ENCODE assay signal across 3 cellular contexts in genomic region chr11:73263640-73264039, GRCh38.
A peak's percentile ranks its signal among the peaks of the same experiment; 100 is the strongest.
TF ChIP-seq lines count a peak whose summit lies in the region.

No MANE protein-coding gene starts in this region.

TF ChIP-seq in HCT116, 20 proteins besides CTCF, POLR2A, EP300 and RAD21:
- no peak for TF ChIP-seq SRF (IDR thresholded peaks at IDR 0.05; ENCODE audit: low read depth)

TF ChIP-seq in K562, 482 proteins besides CTCF, POLR2A, EP300 and RAD21:
- TF ChIP-seq ADNP (tag; IDR thresholded peaks at IDR 0.05) = 0 out of 2 replicates have a peak, but pooled peaks have one; percentile 39
- peak; percentile 46; the same call in 1 of the 2 replicates for TF ChIP-seq BCOR (IDR thresholded peaks at IDR 0.05)
- no peak for TF ChIP-seq MBD2 (IDR thresholded peaks at IDR 0.05; ENCODE audit: borderline replicate concordance, low read depth)
- TF ChIP-seq RBM25 (IDR thresholded peaks at IDR 0.05; ENCODE audit: low read depth, low read length, severe bottlenecking) = peak; percentile 82
- TF ChIP-seq SREBF2 (CRISPR knock-in tag; IDR thresholded peaks at IDR 0.05) = no peak

TF ChIP-seq in HepG2, 621 proteins besides CTCF, POLR2A, EP300 and RAD21:
- no peak for TF ChIP-seq TBL1XR1 (IDR thresholded peaks at IDR 0.05; ENCODE audit: borderline replicate concordance, low read length, partially characterized antibody)
- TF ChIP-seq ESRRA (CRISPR knock-in tag; IDR thresholded peaks at IDR 0.05; ENCODE audit: low read depth) = no peak
- TF ChIP-seq ZNF629 (CRISPR knock-in tag; conservative IDR thresholded peaks at IDR 0.05) = peak; percentile 72
- TF ChIP-seq IKZF5 (CRISPR knock-in tag; IDR thresholded peaks at IDR 0.05) = no peak
- no peak for TF ChIP-seq ARID4A (CRISPR knock-in tag; IDR thresholded peaks at IDR 0.05; ENCODE audit: borderline replicate concordance)
- no peak for TF ChIP-seq FOSL1 (CRISPR knock-in tag; IDR thresholded peaks at IDR 0.05; ENCODE audit: borderline replicate concordance)
